ENCODE assay signal across 8 cellular contexts in the genomic region with DNA sequence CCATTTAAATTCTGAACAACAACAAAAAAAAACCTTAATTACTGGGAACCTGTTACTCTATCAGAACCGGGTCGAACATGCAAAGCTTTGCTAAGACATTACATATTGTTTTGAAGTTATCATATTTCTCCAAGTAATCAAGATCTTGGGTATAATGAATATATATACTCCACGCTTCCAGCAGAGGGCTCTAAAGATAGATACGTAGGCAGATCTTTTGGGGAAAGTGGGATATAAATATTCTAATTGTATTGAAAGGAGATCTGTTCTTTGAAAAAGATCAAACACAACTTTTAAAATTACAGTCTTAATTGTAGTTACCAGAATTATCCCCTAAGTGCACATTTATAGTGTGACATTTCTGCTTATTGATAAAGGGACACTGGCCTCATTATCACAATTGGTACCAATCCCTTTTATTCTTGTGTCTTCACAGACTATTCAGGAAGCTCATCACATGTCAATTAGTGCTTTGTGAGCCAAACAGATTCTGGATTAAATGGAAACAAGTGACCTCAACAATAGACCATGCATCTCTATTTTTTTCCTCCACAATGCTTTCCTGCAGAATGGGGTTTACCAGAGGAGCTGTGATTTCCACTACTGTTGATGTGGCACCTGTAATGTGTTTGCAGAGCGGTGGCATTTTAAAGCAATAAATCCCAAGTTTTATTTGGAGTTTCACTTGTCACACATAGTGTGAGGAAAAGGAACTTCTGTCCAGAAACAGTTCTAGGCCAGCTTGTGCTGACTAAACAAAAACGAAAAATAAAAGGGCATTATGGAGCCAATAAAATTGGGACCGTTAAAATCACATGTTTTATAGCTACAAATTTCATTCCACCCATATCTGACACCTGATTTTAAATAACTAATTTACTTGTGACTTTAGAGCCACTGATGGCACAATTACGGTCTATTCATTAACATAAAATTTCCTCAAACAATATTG.
DNase-seq lines count a peak whose midpoint lies in the region; ATAC-seq, FAIRE-seq and TF ChIP-seq lines count a peak whose summit lies in the region.
"Had no signal": no experiment of that assay in that cellular context is flagged by ENCODE, and none has a peak within 500 bp of the region (broad histone marks: within the 10 kb centered on the region; RNA-seq: fewer than 3 reads in every experiment).

No MANE protein-coding gene starts in this region.

- TF ChIP-seq CTCF in mammary epithelial cell (conservative IDR thresholded peaks at IDR 0.05 in 1 of 2, IDR thresholded peaks at IDR 0.05 in 1 of 2; ENCODE audit: extremely low read depth in 1 of 2, insufficient read depth in 1 of 2, low read depth in 1 of 2, low read length in 2 of 2) = peak; percentile 46 to 67

- H4K20me1 ChIP-seq in mammary epithelial cell (ENCODE audit: insufficient read depth, low read length) = no peaks in the 10 kb centered on the region

- no peak overlapping the region for H3K4me2 ChIP-seq in mammary epithelial cell (ENCODE audit: insufficient read depth, low read depth, low read length)

- dilution Hi-C loops in mammary epithelial cell (cut with HindIII; ENCODE audit: low sequenced_read_pairs) = no loop called here

- no peak overlapping the region for H3K9ac ChIP-seq in mammary epithelial cell (ENCODE audit: insufficient read depth, low read length)

- intact Hi-C loops in mammary epithelial cell (cut with micrococcal nuclease) = loop anchor here (1.0 to 10.0 kb wide), 3 partner anchors 244 to 402 kb away; no protein-coding TSS in a partner anchor

- H3K4me3 ChIP-seq in mammary epithelial cell (replicated peaks in 1 of 3; ENCODE audit: insufficient read depth in 1 of 3, low read depth in 2 of 3, low read length in 3 of 3) = no peak overlapping the region

- no peaks in the 10 kb centered on the region for H3K36me3 ChIP-seq in mammary epithelial cell (ENCODE audit: insufficient read depth, low read length)

- in situ Hi-C loops in mammary epithelial cell (cut with MboI; ENCODE audit: low sequenced_read_pairs in 2 of 2) = loop anchor here in 1 of 2 donors (25.0 kb wide), 1 partner anchor 361 kb away; no protein-coding TSS in a partner anchor

- H2AFZ ChIP-seq in mammary epithelial cell (ENCODE audit: low read depth, low read length) = no peak overlapping the region

- no TSS peak for BruUV-seq in mammary epithelial cell (replicated peaks; lab: Mats Ljungman, UMichigan)

- CTCF ChIA-PET in mammary epithelial cell (lab: Charles Lee; ENCODE audit: low non-redundant PET) = interaction anchor here (0.7 kb wide), 1 partner anchor 247 kb away, joined by 3 read pairs; no protein-coding TSS in a partner anchor

- no peaks in the 10 kb centered on the region for H3K79me2 ChIP-seq in mammary epithelial cell (ENCODE audit: insufficient read depth, low read length)

- no peaks in the 10 kb centered on the region for H3K27me3 ChIP-seq in mammary epithelial cell (ENCODE audit: insufficient read depth, low read length)

- no peaks in the 10 kb centered on the region for H3K9me3 ChIP-seq in mammary epithelial cell (replicated peaks; ENCODE audit: insufficient read depth, low read length)

- ATAC-seq in HG03378 (IDR thresholded peaks at IDR 0.05; ENCODE audit: unreplicated experiment) (no peak), HG02884 (IDR thresholded peaks at IDR 0.05; ENCODE audit: unreplicated experiment) (no peak)

- FAIRE-seq in GM18507 (lab: Jason Lieb, UNC) = peak; percentile 59

- no peak overlapping the region for H3K27ac ChIP-seq in mammary epithelial cell (ENCODE audit: insufficient read depth, low read depth, low read length)

- 47% methylated on average over 8 of the region's 8 CpGs for WGBS in mammary epithelial cell (ENCODE audit: low coverage, missing lambda C conversion rate)

- H3K4me1 ChIP-seq in mammary epithelial cell (ENCODE audit: insufficient read depth, low read length) = no peaks in the 10 kb centered on the region

- DNase-seq in GM18507 (ENCODE audit: extremely low spot score, insufficient read length, low read depth) (no peak), NCI-H2029 treated with DMSO at 0.1 percent for 48 hours (lab: John Stamatoyannopoulos, UW) (peak; percentile 5), mammary epithelial cell (no peak), midbrain (lab: John Stamatoyannopoulos, UW) (peak; percentile 80)
- DNase-seq in activated T-cell treated with anti-CD3 and anti-CD28 coated beads, Interleukin-2, amount 50 U/mL, for 1 hour = no peak
- DNase-seq: activated B cell treated with CpG ODN at 0.5 μM for 24 hours had no signal

Comparison
In these comparisons a context has a peak if more than half of its experiments do, and no peak if none do; other contexts are left out.
1. DNase-seq: peak in NCI-H2029 treated with DMSO at 0.1 percent for 48 hours (single experiment) and midbrain (single experiment); none in GM18507 (single experiment), mammary epithelial cell (single experiment) and activated T-cell treated with anti-CD3 and anti-CD28 coated beads, Interleukin-2, amount 50 U/mL, for 1 hour (single experiment).